Comparison of ENCODE assay signal across 7 cellular contexts in genomic region chr16:75491876-75492275, GRCh38. TPM values are rescaled to one million over a fixed set of nuclear protein-coding genes. Genes with fewer than 3 reads are reported as not detected.
DNase-seq lines count a peak whose midpoint lies in the region; TF ChIP-seq lines count a peak whose summit lies in the region.
"Had no signal": no experiment of that assay in that cellular context is flagged by ENCODE, and none has a peak within 500 bp of the region (broad histone marks: within the 10 kb centered on the region; RNA-seq: fewer than 3 reads in every experiment).

No MANE protein-coding gene starts in this region.

- no peak overlapping the region for H2BK15ac ChIP-seq in H9 (ENCODE audit: low read depth, low read length)

- no peak overlapping the region for H3K18ac ChIP-seq in H9 (ENCODE audit: insufficient read length, low read depth, low read length)

- H2BK20ac ChIP-seq in H9 (ENCODE audit: low read depth, low read length, poor library complexity, severe bottlenecking): no peak overlapping the region

- H4K20me1 ChIP-seq in H9 (ENCODE audit: control insufficient read depth, insufficient read depth, insufficient read length): peaks cover 3% of the 10 kb centered on the region

- H3K4ac ChIP-seq in H9 (ENCODE audit: low read depth, low read length): no peak overlapping the region

- H3K14ac ChIP-seq in H9 (ENCODE audit: insufficient read depth, low read length): peak overlapping the region; percentile 40; the same call in 1 of the 2 replicates

- H4K5ac ChIP-seq in H9 (ENCODE audit: insufficient read length, low read depth, low read length): no peak overlapping the region

- POLR2A ChIA-PET in RWPE1 (lab: Yijun Ruan, JAX; ENCODE audit: low non-redundant PET): interaction anchor here (0.6 kb wide), 1 partner anchor 1068 kb away, joined by 5 read pairs; no protein-coding TSS in a partner anchor

- H3K9ac ChIP-seq in H9 (ENCODE audit: extremely low read depth, insufficient read length, low read length): no peak overlapping the region

- H3K27ac ChIP-seq in H9 (ENCODE audit: insufficient read length, low read depth, low read length) (no peak overlapping the region), RWPE1 (peak overlapping the region; percentile 17; the same call in 1 of the 2 replicates)

- H3K4me2 ChIP-seq in H9 (ENCODE audit: insufficient read depth, insufficient read length, low read length): no peak overlapping the region

- TF ChIP-seq CTCF in H9 (conservative IDR thresholded peaks at IDR 0.05): peak; percentile 50
- no peak; the same call in 1 of the 2 replicates for TF ChIP-seq CTCF in RWPE1 (conservative IDR thresholded peaks at IDR 0.05; ENCODE audit: low read depth)
- TF ChIP-seq CTCF in endothelial cell (IDR thresholded peaks at IDR 0.05; ENCODE audit: unreplicated experiment): no peak

- no peak overlapping the region for H2BK5ac ChIP-seq in H9 (ENCODE audit: insufficient read length, low read length)

- peaks cover 15 to 18% of the 10 kb centered on the region in 2 experiments; a peak in 3 of 4 replicates for H3K4me1 Mint-ChIP-seq in H9
- no peaks in the 10 kb centered on the region for H3K4me1 Mint-ChIP-seq in endothelial cell (ENCODE audit: unreplicated experiment)

- H2AK5ac ChIP-seq in H9 (ENCODE audit: insufficient read length, low read length): no peak overlapping the region

- H3K4me3 Mint-ChIP-seq in H9 (no peak overlapping the region), endothelial cell (ENCODE audit: unreplicated experiment) (no peak overlapping the region)
- H3K4me3 Mint-ChIP-seq: dendritic cell treated with granulocyte-macrophage colony-stimulating factor and Interleukin-4, amounts not matched to agents 40 ng/mL and 50 ng/mL, for 4 days had no signal

- no peaks in the 10 kb centered on the region for H3K79me1 ChIP-seq in H9 (ENCODE audit: insufficient read depth, low read depth, low read length, poor library complexity, severe bottlenecking)

- H2BK120ac ChIP-seq in H9 (ENCODE audit: low read depth, low read length, poor library complexity, severe bottlenecking): no peak overlapping the region

- CTCF ChIA-PET in RWPE1 (lab: Yijun Ruan, JAX): interaction anchor here (0.7 to 1.3 kb wide), 4 partner anchors 21 to 186 kb away, joined by 3 to 5 read pairs (median 4); partner anchors contain the start of gene TMEM170A

- H3T11ph ChIP-seq in H9 (ENCODE audit: low read length): no peak overlapping the region

- no peak overlapping the region for H4K91ac ChIP-seq in H9 (ENCODE audit: insufficient read length, low read depth, low read length)

- H4K8ac ChIP-seq in H9 (replicated peaks; ENCODE audit: insufficient read length, low read depth, low read length): no peak overlapping the region

- no peak overlapping the region for H2AFZ ChIP-seq in H9 (ENCODE audit: low read length)

- no peaks in the 10 kb centered on the region for H3K27me3 ChIP-seq in H9 (ENCODE audit: insufficient read depth, low read length)

- H3K27me3 Mint-ChIP-seq in H9 (ENCODE audit: low read depth): peaks cover 6% of the 10 kb centered on the region; the same call in 1 of the 2 replicates
- H3K27me3 Mint-ChIP-seq in endothelial cell (ENCODE audit: unreplicated experiment): peaks cover 1% of the 10 kb centered on the region

- no CpG with 5 or more reads among the region's 1 CpG for WGBS in H9 (ENCODE audit: extremely low coverage, insufficient read length, low lambda C conversion rate)

- no peaks in the 10 kb centered on the region for H3K9me3 ChIP-seq in H9 (ENCODE audit: control insufficient read depth, low read depth, low read length)

- H3K23me2 ChIP-seq in H9 (ENCODE audit: insufficient read length, low read depth, low read length, poor library complexity, severe bottlenecking): peaks cover 12% of the 10 kb centered on the region

- H3K4me1 ChIP-seq in H9 (ENCODE audit: insufficient read depth, low read length): no peaks in the 10 kb centered on the region; the same call in 1 of the 2 replicates

- no peaks in the 10 kb centered on the region for H3K79me2 ChIP-seq in H9 (ENCODE audit: insufficient read depth, low read length)

- peaks cover 4 to 20% (median 15%) of the 10 kb centered on the region in 3 experiments; a peak in 6 of 7 replicates for H3K36me3 Mint-ChIP-seq in H9 (ENCODE audit: insufficient read depth in 1 of 3, low read depth in 3 of 3)
- peaks cover 4% of the 10 kb centered on the region for H3K36me3 Mint-ChIP-seq in endothelial cell (ENCODE audit: low read depth, unreplicated experiment)

- DNase-seq in H9 (peak; percentile 62), RWPE1 (ENCODE audit: low spot score) (peak; percentile 43), nucleus accumbens (lab: John Stamatoyannopoulos, UW) (peak in 52 of 56 donors; percentile 15 to 87 (median 64)), endothelial cell (ENCODE audit: low spot score) (no peak), CD1c-positive myeloid dendritic cell (ENCODE audit: extremely low spot score) (no peak), OCI-M1 (lab: John Stamatoyannopoulos, UW) (no peak)

- H3K27ac Mint-ChIP-seq in H9: peak overlapping the region in 1 of 3 experiments; percentile 35; a peak in 1 of 7 replicates
- no peak overlapping the region for H3K27ac Mint-ChIP-seq in endothelial cell (ENCODE audit: unreplicated experiment)
- H3K27ac Mint-ChIP-seq: dendritic cell treated with granulocyte-macrophage colony-stimulating factor and Interleukin-4, amounts not matched to agents 40 ng/mL and 50 ng/mL, for 4 days had no signal

- no peak overlapping the region for H3K23ac ChIP-seq in H9 (ENCODE audit: insufficient read length, low read depth, low read length)

- H2BK12ac ChIP-seq in H9 (ENCODE audit: insufficient read length, low read depth, low read length): no peak overlapping the region

- no peak overlapping the region for H3K56ac ChIP-seq in H9 (ENCODE audit: insufficient read length, low read depth, low read length)

- H3K9me3 Mint-ChIP-seq in H9 (no peaks in the 10 kb centered on the region), endothelial cell (ENCODE audit: unreplicated experiment) (no peaks in the 10 kb centered on the region)
- H3K9me3 Mint-ChIP-seq: dendritic cell treated with granulocyte-macrophage colony-stimulating factor and Interleukin-4, amounts not matched to agents 40 ng/mL and 50 ng/mL, for 4 days had no signal

RNA-seq across cellular contexts. Expression of gene CHST6, which starts 3.4 kb away (rescaled TPM):
- 20.7 and 20.8 TPM in 2 replicates for total RNA-seq in H9 (2021)
- 5.3 TPM for total RNA-seq in endothelial cell (ENCODE audit: unreplicated experiment)

RNA-seq across cellular contexts. Expression of gene TMEM170A, which starts 27.4 kb away (rescaled TPM):
- total RNA-seq in H9 (2021): 43.4 and 46.8 TPM in 2 replicates
- 38.0 TPM for total RNA-seq in endothelial cell (ENCODE audit: unreplicated experiment)

RNA-seq across cellular contexts. Expression of gene CHST5, which starts 44.0 kb away (rescaled TPM):
- total RNA-seq in H9 (2021): 0.11 TPM in 1 of 2 replicates, not detected in the other
- total RNA-seq in endothelial cell (ENCODE audit: unreplicated experiment): 0.13 TPM

RNA-seq across cellular contexts. Expression of gene CFDP1, which starts 58.6 kb away (rescaled TPM):
- total RNA-seq in H9 (2021): 89.1 and 89.2 TPM in 2 replicates
- total RNA-seq in endothelial cell (ENCODE audit: unreplicated experiment): 65.7 TPM

Comparison
In these comparisons a context has a peak if more than half of its experiments do, and no peak if none do; other contexts are left out.
1. DNase-seq: peak in H9 (single experiment), RWPE1 (single experiment) and nucleus accumbens (52 of 56); none in endothelial cell (single experiment), CD1c-positive myeloid dendritic cell (single experiment) and OCI-M1 (single experiment).